ENCODE assay signal across 2 cellular contexts in genomic region chr7:95577137-95577536, GRCh38.
TF ChIP-seq lines count a peak whose summit lies in the region.

No MANE protein-coding gene starts in this region.

TF ChIP-seq in A549, 52 proteins besides CTCF, POLR2A, EP300 and RAD21 (continued from another document):
- no peak for TF ChIP-seq JUN (IDR thresholded peaks at IDR 0.05)
- TF ChIP-seq, protein P1, sequence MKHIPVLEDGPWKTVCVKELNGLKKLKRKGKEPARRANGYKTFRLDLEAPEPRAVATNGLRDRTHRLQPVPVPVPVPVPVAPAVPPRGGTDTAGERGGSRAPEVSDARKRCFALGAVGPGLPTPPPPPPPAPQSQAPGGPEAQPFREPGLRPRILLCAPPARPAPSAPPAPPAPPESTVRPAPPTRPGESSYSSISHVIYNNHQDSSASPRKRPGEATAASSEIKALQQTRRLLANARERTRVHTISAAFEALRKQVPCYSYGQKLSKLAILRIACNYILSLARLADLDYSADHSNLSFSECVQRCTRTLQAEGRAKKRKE (CRISPR knock-in tag; IDR thresholded peaks at IDR 0.05; ENCODE audit: low read depth): no peak
- no peak for TF ChIP-seq NPAS2 (CRISPR knock-in tag; IDR thresholded peaks at IDR 0.05; ENCODE audit: borderline replicate concordance)
- no peak for TF ChIP-seq ESRRA (IDR thresholded peaks at IDR 0.05; ENCODE audit: borderline replicate concordance, low read length)
- no peak for TF ChIP-seq FOSL2 (IDR thresholded peaks at IDR 0.05)
- no peak for TF ChIP-seq FOSL2 (CRISPR knock-in tag; IDR thresholded peaks at IDR 0.05)
TF ChIP-seq in A549: peak in this region for 0.

TF ChIP-seq in GM23338, 12 proteins besides CTCF, POLR2A, EP300 and RAD21 (continued from another document):
- no peak for TF ChIP-seq ZNF462 (CRISPR knock-in tag; IDR thresholded peaks at IDR 0.05)
- TF ChIP-seq JUNB (IDR thresholded peaks at IDR 0.05; ENCODE audit: unreplicated experiment): no peak
- TF ChIP-seq POLR2AphosphoS5 (IDR thresholded peaks at IDR 0.05; ENCODE audit: low read depth): no peak
- TF ChIP-seq EZH2phosphoT487 (IDR thresholded peaks at IDR 0.05; ENCODE audit: unreplicated experiment): no peak
- no peak for TF ChIP-seq NANOG (IDR thresholded peaks at IDR 0.05; ENCODE audit: borderline replicate concordance)
- TF ChIP-seq STAT1 (IDR thresholded peaks at IDR 0.05; ENCODE audit: unreplicated experiment): no peak
- TF ChIP-seq, protein P2, sequence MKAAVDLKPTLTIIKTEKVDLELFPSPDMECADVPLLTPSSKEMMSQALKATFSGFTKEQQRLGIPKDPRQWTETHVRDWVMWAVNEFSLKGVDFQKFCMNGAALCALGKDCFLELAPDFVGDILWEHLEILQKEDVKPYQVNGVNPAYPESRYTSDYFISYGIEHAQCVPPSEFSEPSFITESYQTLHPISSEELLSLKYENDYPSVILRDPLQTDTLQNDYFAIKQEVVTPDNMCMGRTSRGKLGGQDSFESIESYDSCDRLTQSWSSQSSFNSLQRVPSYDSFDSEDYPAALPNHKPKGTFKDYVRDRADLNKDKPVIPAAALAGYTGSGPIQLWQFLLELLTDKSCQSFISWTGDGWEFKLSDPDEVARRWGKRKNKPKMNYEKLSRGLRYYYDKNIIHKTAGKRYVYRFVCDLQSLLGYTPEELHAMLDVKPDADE (IDR thresholded peaks at IDR 0.05): no peak
- no peak for TF ChIP-seq CREB1 (CRISPR knock-in tag; IDR thresholded peaks at IDR 0.05; ENCODE audit: low read depth)
- TF ChIP-seq ZNF331 (CRISPR knock-in tag; IDR thresholded peaks at IDR 0.05; ENCODE audit: low read depth): no peak
- TF ChIP-seq, protein P3, sequence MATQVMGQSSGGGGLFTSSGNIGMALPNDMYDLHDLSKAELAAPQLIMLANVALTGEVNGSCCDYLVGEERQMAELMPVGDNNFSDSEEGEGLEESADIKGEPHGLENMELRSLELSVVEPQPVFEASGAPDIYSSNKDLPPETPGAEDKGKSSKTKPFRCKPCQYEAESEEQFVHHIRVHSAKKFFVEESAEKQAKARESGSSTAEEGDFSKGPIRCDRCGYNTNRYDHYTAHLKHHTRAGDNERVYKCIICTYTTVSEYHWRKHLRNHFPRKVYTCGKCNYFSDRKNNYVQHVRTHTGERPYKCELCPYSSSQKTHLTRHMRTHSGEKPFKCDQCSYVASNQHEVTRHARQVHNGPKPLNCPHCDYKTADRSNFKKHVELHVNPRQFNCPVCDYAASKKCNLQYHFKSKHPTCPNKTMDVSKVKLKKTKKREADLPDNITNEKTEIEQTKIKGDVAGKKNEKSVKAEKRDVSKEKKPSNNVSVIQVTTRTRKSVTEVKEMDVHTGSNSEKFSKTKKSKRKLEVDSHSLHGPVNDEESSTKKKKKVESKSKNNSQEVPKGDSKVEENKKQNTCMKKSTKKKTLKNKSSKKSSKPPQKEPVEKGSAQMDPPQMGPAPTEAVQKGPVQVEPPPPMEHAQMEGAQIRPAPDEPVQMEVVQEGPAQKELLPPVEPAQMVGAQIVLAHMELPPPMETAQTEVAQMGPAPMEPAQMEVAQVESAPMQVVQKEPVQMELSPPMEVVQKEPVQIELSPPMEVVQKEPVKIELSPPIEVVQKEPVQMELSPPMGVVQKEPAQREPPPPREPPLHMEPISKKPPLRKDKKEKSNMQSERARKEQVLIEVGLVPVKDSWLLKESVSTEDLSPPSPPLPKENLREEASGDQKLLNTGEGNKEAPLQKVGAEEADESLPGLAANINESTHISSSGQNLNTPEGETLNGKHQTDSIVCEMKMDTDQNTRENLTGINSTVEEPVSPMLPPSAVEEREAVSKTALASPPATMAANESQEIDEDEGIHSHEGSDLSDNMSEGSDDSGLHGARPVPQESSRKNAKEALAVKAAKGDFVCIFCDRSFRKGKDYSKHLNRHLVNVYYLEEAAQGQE (IDR thresholded peaks at IDR 0.05; ENCODE audit: unreplicated experiment): no peak
